Comparison of ENCODE assay signal across 8 cellular contexts in genomic region chr3:138915503-138916498, GRCh38. TPM values are rescaled to one million over a fixed set of nuclear protein-coding genes. Genes with fewer than 3 reads are reported as not detected.
DNase-seq lines count a peak whose midpoint lies in the region; ATAC-seq lines count a peak whose summit lies in the region.

No MANE protein-coding gene starts in this region.

- H3K9ac ChIP-seq in endocrine pancreas (ENCODE audit: control insufficient read depth, insufficient read depth, low read length): peak overlapping the region; percentile 82

- H3K4me1 ChIP-seq in endocrine pancreas (ENCODE audit: control insufficient read depth, insufficient read depth, low read length): no peaks in the 10 kb centered on the region
- no peaks in the 10 kb centered on the region for H3K4me1 ChIP-seq in mesodermal cell (ENCODE audit: control insufficient read depth, insufficient read depth, low read length, poor library complexity, severe bottlenecking)

- H3K9me3 ChIP-seq in endocrine pancreas (ENCODE audit: control insufficient read depth, low read length) (no peaks in the 10 kb centered on the region), mesodermal cell (ENCODE audit: control insufficient read depth, low read length) (no peaks in the 10 kb centered on the region)

- H3K36me3 ChIP-seq in endocrine pancreas (ENCODE audit: control insufficient read depth, insufficient read depth, low read length): no peaks in the 10 kb centered on the region
- H3K36me3 ChIP-seq in mesodermal cell (ENCODE audit: control insufficient read depth, insufficient read depth, low read length): no peaks in the 10 kb centered on the region

- peak overlapping the region; percentile 94 for H3K27ac ChIP-seq in mesodermal cell (ENCODE audit: low read depth, low read length, severe bottlenecking)

- ATAC-seq in GM21360 (IDR thresholded peaks at IDR 0.05; ENCODE audit: unreplicated experiment): peak; percentile 85

- WGBS in mesodermal cell (ENCODE audit: insufficient coverage in 2 of 2), 2 experiments: 2 to 4% methylated on average over 21 to 39 of the region's 68 CpGs

- H3K4me3 ChIP-seq in endocrine pancreas (ENCODE audit: control insufficient read depth, insufficient read depth, low read length) (peak overlapping the region; percentile 68), mesodermal cell (ENCODE audit: extremely low read depth, insufficient read depth, low read length, poor library complexity, severe bottlenecking) (peak overlapping the region; percentile 65)

- peak; percentile 93 for DNase-seq in COLO829 (ENCODE audit: low spot score)
- peak; percentile 85 for DNase-seq in HT-29 (ENCODE audit: low spot score)
- peak; percentile 94 for DNase-seq in NOMO-1 treated with DMSO at 0.1 percent for 48 hours (lab: John Stamatoyannopoulos, UW; ENCODE audit: unreplicated experiment)
- DNase-seq in activated CD8-positive, alpha-beta memory T cell treated with anti-CD3 and anti-CD28 coated beads, Interleukin-2, amount 50 U/mL, for 1 hour (ENCODE audit: extremely low read depth): peak; percentile 31
- peak; percentile 85 for DNase-seq in stimulated activated CD8-positive, alpha-beta memory T cell treated with anti-CD3 and anti-CD28 coated beads, Interleukin-15, amount 100 ng/mL, for 24 hours (ENCODE audit: low read depth)

- H3K27me3 ChIP-seq in endocrine pancreas (ENCODE audit: control insufficient read depth, insufficient read depth, low read length): no peaks in the 10 kb centered on the region

RNA-seq across cellular contexts. Expression of gene FOXL2, which starts 31.1 kb away (rescaled TPM):
- total RNA-seq in HT-29 (2014; rRNA removed; shearing (Covaris generic)): not detected in 2 replicates
- 0.96 TPM for polyA plus RNA-seq in mesodermal cell (2013, experiment 1 of 2)
- 0.91 TPM for polyA plus RNA-seq in mesodermal cell (2013, experiment 2 of 2)

RNA-seq across cellular contexts. Expression of gene FOXL2NB, which starts 31.2 kb away (rescaled TPM):
- total RNA-seq in HT-29 (2014; rRNA removed; shearing (Covaris generic)): not detected in 2 replicates
- polyA plus RNA-seq in mesodermal cell (2013, experiment 1 of 2): 0.41 TPM
- polyA plus RNA-seq in mesodermal cell (2013, experiment 2 of 2): 0.96 TPM

Comparison
In these comparisons a context has a peak if more than half of its experiments do, and no peak if none do; other contexts are left out.
1. Peak in every context shown above with its lines: DNase-seq, ATAC-seq, H3K4me3 ChIP-seq and H3K27ac ChIP-seq.
2. DNase-seq: peak in every context shown above with its lines; median percentile 94 in NOMO-1 treated with DMSO at 0.1 percent for 48 hours; 93 in COLO829; 85 in HT-29; 85 in stimulated activated CD8-positive, alpha-beta memory T cell treated with anti-CD3 and anti-CD28 coated beads, Interleukin-15, amount 100 ng/mL, for 24 hours; 31 in activated CD8-positive, alpha-beta memory T cell treated with anti-CD3 and anti-CD28 coated beads, Interleukin-2, amount 50 U/mL, for 1 hour.